26 cellular contexts compared by ENCODE assay signal in the genomic region with DNA sequence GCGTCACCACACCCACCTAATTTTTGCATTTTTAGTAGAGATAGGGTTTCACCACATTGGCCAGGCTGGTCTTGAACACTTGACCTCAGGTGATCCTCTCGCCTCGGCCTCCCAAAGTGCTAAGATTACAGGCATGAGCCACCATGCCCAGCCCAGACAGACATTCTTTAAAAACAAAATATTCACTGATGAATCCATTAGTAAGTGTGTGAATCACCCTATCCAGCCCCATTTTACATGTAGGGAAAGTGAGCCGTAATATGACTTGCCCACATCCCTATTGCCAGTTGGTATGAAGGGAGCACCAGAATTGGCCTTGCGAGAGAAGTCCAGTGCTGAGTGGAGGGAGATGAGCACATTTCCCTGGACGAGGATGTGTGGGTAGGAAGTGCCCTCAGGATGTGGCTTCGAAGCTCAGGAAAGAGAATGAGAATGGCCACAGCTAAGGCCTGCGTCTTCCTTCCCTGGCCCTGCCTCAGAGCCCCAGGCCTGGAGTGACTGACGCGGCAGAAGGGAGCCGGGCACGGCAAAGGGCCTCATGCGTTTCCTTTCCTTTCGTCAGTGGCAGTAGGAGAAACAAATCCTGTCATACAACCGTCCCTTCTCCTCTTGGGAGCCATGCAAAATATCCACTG.
"Had no signal": no experiment of that assay in that cellular context is flagged by ENCODE, and none has a peak within 500 bp of the region (broad histone marks: within the 10 kb centered on the region; RNA-seq: fewer than 3 reads in every experiment).

No MANE protein-coding gene starts in this region.

- DNase-seq: activated CD4-positive, alpha-beta memory T cell treated with anti-CD3 and anti-CD28 coated beads, Interleukin-2, amount 10 ng/mL, durations not matched to agents 7 days and 5 days; activated CD4-positive, alpha-beta T cell treated with anti-CD3 and anti-CD28 coated beads, Interleukin-2, amount 10 ng/mL, durations not matched to agents 7 days and 5 days; activated CD4-positive, CD25-positive, alpha-beta regulatory T cell treated with anti-CD3 and anti-CD28 coated beads, Interleukin-2, amount 50 U/mL, for 72 hours; activated CD8-positive, alpha-beta memory T cell treated with anti-CD3 and anti-CD28 coated beads, Interleukin-2, amount 50 U/mL, for 48 hours; activated gamma-delta T cell; activated naive CD4-positive, alpha-beta T cell treated with anti-CD3 and anti-CD28 coated beads, Interleukin-2, amount 10 ng/mL, durations not matched to agents 7 days and 5 days; activated naive CD8-positive, alpha-beta T cell treated with anti-CD3 and anti-CD28 coated beads, Interleukin-2, amount 10 ng/mL, durations not matched to agents 7 days and 5 days; activated T-cell treated with anti-CD3 and anti-CD28 coated beads, Interleukin-2, amount 50 U/mL, for 24 hours; brain microvascular endothelial cell; caudate nucleus; effector CD8-positive, alpha-beta T cell; erythroblast; islet precursor cell; left cardiac atrium; mammary epithelial cell; naive B cell; nephron progenitor cell; ovary; right lobe of liver; stimulated activated CD4-positive, alpha-beta T cell treated with anti-CD3 and anti-CD28 coated beads, Interleukin-2, amount 100 ng/mL, for 48 hours; stimulated activated naive CD8-positive, alpha-beta T cell treated with anti-CD3 and anti-CD28 coated beads, Interleukin-15, Interleukin-2, amounts not matched to agents 100 U/mL and 50 U/mL, for 24 hours; uterus had no signal

- ATAC-seq: gastroesophageal sphincter; stimulated activated naive CD8-positive, alpha-beta T cell treated with anti-CD3 and anti-CD28 coated beads, Interleukin-15, Interleukin-2, amounts not matched to agents 100 U/mL and 50 U/mL, for 24 hours had no signal

- H3K27ac ChIP-seq: ascending aorta, brain microvascular endothelial cell, gastroesophageal sphincter, hepatocyte, ovary, right lobe of liver, thoracic aorta, uterus had no signal
